ENCODE assay signal across 8 cellular contexts in the genomic region with DNA sequence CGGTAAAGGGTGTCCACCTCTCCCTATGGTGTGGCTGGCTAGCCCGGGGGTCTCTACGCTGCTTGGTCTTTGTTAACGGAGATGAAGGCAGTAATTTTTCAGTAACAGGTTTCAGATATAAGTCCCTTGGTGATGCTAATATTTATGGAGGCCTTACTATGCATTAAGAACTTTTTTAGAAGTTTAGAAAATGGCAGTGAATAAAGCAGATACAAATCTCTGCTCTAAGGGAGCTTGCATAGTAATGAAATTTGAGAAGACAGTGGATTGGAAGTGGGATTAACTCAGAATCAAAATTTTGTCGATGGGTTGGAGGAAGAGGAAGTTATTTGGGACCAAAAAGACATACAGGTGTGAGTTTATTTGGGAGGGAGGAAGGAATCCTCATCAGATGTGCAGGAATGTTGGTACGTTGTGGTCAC. TPM values are rescaled to one million over a fixed set of nuclear protein-coding genes. Genes with fewer than 3 reads are reported as not detected.
DNase-seq lines count a peak whose midpoint lies in the region; ATAC-seq and TF ChIP-seq lines count a peak whose summit lies in the region.

No MANE protein-coding gene starts in this region.

- peaks cover 0 to 31% (median 17%) of the 10 kb centered on the region in 12 donors for H3K4me1 ChIP-seq in heart left ventricle
- H3K4me1 ChIP-seq in lower lobe of right lung = peaks cover 33% of the 10 kb centered on the region
- H3K4me1 ChIP-seq in uterus = peaks cover 0 to 9% of the 10 kb centered on the region in 2 donors

- H3K4me3 ChIP-seq in heart left ventricle = peak overlapping the region; percentile 63 to 84 (median 72)
- H3K4me3 ChIP-seq in lower lobe of right lung = peak overlapping the region; percentile 80
- H3K4me3 ChIP-seq in uterus = peak overlapping the region; percentile 66 to 74

- no peak for ATAC-seq in heart left ventricle
- no peak for ATAC-seq in lower lobe of right lung
- ATAC-seq in GM18907 (IDR thresholded peaks at IDR 0.05; ENCODE audit: unreplicated experiment) = no peak

- 1 to 2% (median 2%) methylated on average over 6 of the region's 6 CpGs for WGBS in heart left ventricle, 4 donors

- H3K9me3 ChIP-seq in heart left ventricle (no peaks in the 10 kb centered on the region), lower lobe of right lung (no peaks in the 10 kb centered on the region), uterus (no peaks in the 10 kb centered on the region)

- TF ChIP-seq CTCF in heart left ventricle (IDR thresholded peaks at IDR 0.05) (no peak), lower lobe of right lung (IDR thresholded peaks at IDR 0.05) (no peak), uterus (IDR thresholded peaks at IDR 0.05) (no peak)

- H3K27me3 ChIP-seq in heart left ventricle = no peaks in the 10 kb centered on the region
- H3K27me3 ChIP-seq in lower lobe of right lung (ENCODE audit: low read depth) = no peaks in the 10 kb centered on the region
- H3K27me3 ChIP-seq in uterus = no peaks in the 10 kb centered on the region

- H3K36me3 ChIP-seq in heart left ventricle (peaks cover 0 to 45% (median 36%) of the 10 kb centered on the region in 9 donors), lower lobe of right lung (peaks cover 42% of the 10 kb centered on the region), uterus (no peaks in the 10 kb centered on the region)

- intact Hi-C loops in heart left ventricle (cut with DNase I) = loop anchor here in 8 of 10 donors (2.0 to 10.0 kb wide), 6 partner anchors 74 to 186 kb away; a partner anchor contains a TSS
- intact Hi-C loops in cardiac septum (cut with DNase I) = loop anchor here (5.0 kb wide), 2 partner anchors 36 to 86 kb away; a partner anchor contains a TSS
- intact Hi-C loops in lower lobe of right lung (cut with DNase I) = no loop called here
- intact Hi-C loops in uterus (cut with DNase I; ENCODE audit: low total_unique reads) = no loop called here

- peak overlapping the region in 11 of 12 donors; percentile 60 to 87 (median 79) for H3K27ac ChIP-seq in heart left ventricle
- H3K27ac ChIP-seq in angular gyrus (ENCODE audit: low read depth, low read length) = peak overlapping the region; percentile 53
- peak overlapping the region; percentile 84 for H3K27ac ChIP-seq in lower lobe of right lung
- H3K27ac ChIP-seq in uterus = peak overlapping the region; percentile 84 to 85

- TF ChIP-seq POLR2A in heart left ventricle (IDR thresholded peaks at IDR 0.05) (no peak), uterus (IDR thresholded peaks at IDR 0.05) (no peak)

- DNase-seq in heart left ventricle (no peak), cardiac septum (ENCODE audit: low spot score) (no peak), lower lobe of right lung (no peak), uterus (no peak), GM19240 (ENCODE audit: insufficient read length, low spot score) (no peak), hypothalamus (lab: John Stamatoyannopoulos, UW) (no peak)

RNA-seq across cellular contexts. Expression of a gene that starts 0.4 kb away (rescaled TPM):
- total RNA-seq in heart left ventricle = 100 to 1,000 TPM in 6 of 9 donors, 10 to 100 TPM in 3; 95.5 to 120 (median 104) TPM
- 100 to 1,000 TPM; 252 to 268 TPM for polyA plus RNA-seq in heart left ventricle
- 84.2 TPM for total RNA-seq in cardiac septum
- total RNA-seq in lower lobe of right lung = 65.2 TPM
- 100 to 1,000 TPM in 1 of 4 donors, 10 to 100 TPM in 3; 56.9 to 110 (median 71.8) TPM for total RNA-seq in uterus

RNA-seq across cellular contexts. Expression of a gene that starts 25.3 kb away (rescaled TPM):
- total RNA-seq in heart left ventricle (1 to 10 TPM in 1 of 9 donors, under 1 TPM in 5, not detected in 3; 0.25 to 1.2 (median 0.58) TPM), cardiac septum (0.35 TPM), lower lobe of right lung (1.4 TPM), uterus (10 to 100 TPM in 2 of 4 donors, 1 to 10 TPM in 1, not detected in 1; 8.3 to 26.6 (median 10.0) TPM)
- polyA plus RNA-seq in heart left ventricle = not detected

RNA-seq across cellular contexts. Expression of a gene that starts 30.4 kb away (rescaled TPM):
- under 1 TPM in 1 of 9 donors, not detected in 8; 0.08 TPM for total RNA-seq in heart left ventricle
- not detected for polyA plus RNA-seq in heart left ventricle
- not detected for total RNA-seq in cardiac septum
- not detected for total RNA-seq in lower lobe of right lung
- under 1 TPM in 1 of 4 donors, not detected in 3; 0.07 TPM for total RNA-seq in uterus

RNA-seq across cellular contexts. Expression of a gene that starts 36.6 kb away (rescaled TPM):
- 10 to 100 TPM in 3 of 9 donors, 1 to 10 TPM in 6; 6.7 to 15.3 (median 8.8) TPM for total RNA-seq in heart left ventricle
- polyA plus RNA-seq in heart left ventricle = 1 to 10 TPM; 3.5 to 5.8 TPM
- 8.7 TPM for total RNA-seq in cardiac septum
- 34.1 TPM for total RNA-seq in lower lobe of right lung
- 10 to 100 TPM in 3 of 4 donors, 1 to 10 TPM in 1; 8.5 to 29.2 (median 20.8) TPM for total RNA-seq in uterus

RNA-seq across cellular contexts. Expression of a gene that starts 37.9 kb away (rescaled TPM):
- total RNA-seq in heart left ventricle (under 1 TPM in 7 of 9 donors, not detected in 2; 0.12 to 0.67 (median 0.19) TPM), cardiac septum (0.54 TPM), lower lobe of right lung (2.0 TPM), uterus (1 to 10 TPM in 2 of 4 donors, under 1 TPM in 2; 0.26 to 6.5 (median 3.3) TPM)
- polyA plus RNA-seq in heart left ventricle = under 1 TPM; 0.07 to 0.11 TPM

Comparison
In these comparisons a context has a peak if more than half of its experiments do, and no peak if none do; other contexts are left out.
1. intact Hi-C loops: an anchor here in heart left ventricle (2.0 to 10.0 kb wide) and cardiac septum (5.0 kb wide); none called in lower lobe of right lung and uterus.